8 cellular contexts compared by ENCODE assay signal in genomic region chr15:43184407-43185160, GRCh38. TPM values are rescaled to one million over a fixed set of nuclear protein-coding genes. Genes with fewer than 3 reads are reported as not detected.
DNase-seq lines count a peak whose midpoint lies in the region; ATAC-seq and TF ChIP-seq lines count a peak whose summit lies in the region.

No MANE protein-coding gene starts in this region.

- H3K27me3 ChIP-seq in BLaER1: no peaks in the 10 kb centered on the region

- H3K27ac Mint-ChIP-seq in dendritic cell treated with granulocyte-macrophage colony-stimulating factor and Interleukin-4, amounts not matched to agents 40 ng/mL and 50 ng/mL, for 4 days: peak overlapping the region; percentile 95
- H3K27ac Mint-ChIP-seq in natural killer cell treated with Interleukin-12 subunit alpha and Interleukin-12 subunit beta and Interleukin-15 and Interleukin-18, amount 100 ng/mL, for 72 hours: peak overlapping the region; percentile 84 to 94

- H3K4me2 ChIP-seq in BLaER1: peak overlapping the region; percentile 98

- H3K9ac ChIP-seq in BLaER1: peak overlapping the region; percentile 88; the same call in 1 of the 2 replicates

- peaks cover 20% of the 10 kb centered on the region; the same call in 1 of the 2 replicates for H4K20me1 ChIP-seq in BLaER1

- H3K36me3 Mint-ChIP-seq in dendritic cell treated with granulocyte-macrophage colony-stimulating factor and Interleukin-4, amounts not matched to agents 40 ng/mL and 50 ng/mL, for 4 days (ENCODE audit: low read depth): peaks cover 73% of the 10 kb centered on the region
- H3K36me3 Mint-ChIP-seq in natural killer cell treated with Interleukin-12 subunit alpha and Interleukin-12 subunit beta and Interleukin-15 and Interleukin-18, amount 100 ng/mL, for 72 hours: peaks cover 8% of the 10 kb centered on the region

- peaks cover 20% of the 10 kb centered on the region for H3K36me3 ChIP-seq in BLaER1

- no peaks in the 10 kb centered on the region for H3K27me3 Mint-ChIP-seq in dendritic cell treated with granulocyte-macrophage colony-stimulating factor and Interleukin-4, amounts not matched to agents 40 ng/mL and 50 ng/mL, for 4 days
- H3K27me3 Mint-ChIP-seq in natural killer cell treated with Interleukin-12 subunit alpha and Interleukin-12 subunit beta and Interleukin-15 and Interleukin-18, amount 100 ng/mL, for 72 hours: no peaks in the 10 kb centered on the region

- intact Hi-C loops in dendritic cell treated with granulocyte-macrophage colony-stimulating factor and Interleukin-4, amounts not matched to agents 40 ng/mL and 50 ng/mL, for 4 days (cut with micrococcal nuclease): loop anchor here (5.0 to 10.0 kb wide), 2 partner anchors 80 to 103 kb away; partner anchors contain the start of gene UBR1

- H3K4me1 ChIP-seq in BLaER1: peaks cover 23% of the 10 kb centered on the region

- no peaks in the 10 kb centered on the region for H3K9me3 ChIP-seq in BLaER1

- H3K27ac ChIP-seq in BLaER1: peak overlapping the region; percentile 87; the same call in 1 of the 2 replicates

- peaks cover 35% of the 10 kb centered on the region for H3K4me1 Mint-ChIP-seq in dendritic cell treated with granulocyte-macrophage colony-stimulating factor and Interleukin-4, amounts not matched to agents 40 ng/mL and 50 ng/mL, for 4 days (ENCODE audit: low read depth)
- peaks cover 17 to 25% of the 10 kb centered on the region in 2 donors for H3K4me1 Mint-ChIP-seq in natural killer cell treated with Interleukin-12 subunit alpha and Interleukin-12 subunit beta and Interleukin-15 and Interleukin-18, amount 100 ng/mL, for 72 hours (ENCODE audit: low read depth in 2 of 2)

- no peak for DNase-seq in LNCaP clone FGC (ENCODE audit: low read depth)
- DNase-seq in natural killer cell treated with Interleukin-12 subunit alpha and Interleukin-12 subunit beta and Interleukin-15 and Interleukin-18, amount 100 ng/mL, for 72 hours (ENCODE audit: low spot score): no peak
- DNase-seq in SHP77 treated with DMSO at 0.1 percent for 48 hours (lab: John Stamatoyannopoulos, UW): no peak
- DNase-seq in activated CD8-positive, alpha-beta memory T cell treated with anti-CD3 and anti-CD28 coated beads, Interleukin-2, amount 50 U/mL, for 48 hours: no peak

- TF ChIP-seq CTCF in LNCaP clone FGC (IDR thresholded peaks at IDR 0.05; ENCODE audit: control insufficient read depth, extremely low read depth, insufficient read depth): no peak

- peak overlapping the region; percentile 98 for H3K4me3 Mint-ChIP-seq in dendritic cell treated with granulocyte-macrophage colony-stimulating factor and Interleukin-4, amounts not matched to agents 40 ng/mL and 50 ng/mL, for 4 days
- H3K4me3 Mint-ChIP-seq in natural killer cell treated with Interleukin-12 subunit alpha and Interleukin-12 subunit beta and Interleukin-15 and Interleukin-18, amount 100 ng/mL, for 72 hours: peak overlapping the region; percentile 93

- no peaks in the 10 kb centered on the region for H3K9me3 Mint-ChIP-seq in dendritic cell treated with granulocyte-macrophage colony-stimulating factor and Interleukin-4, amounts not matched to agents 40 ng/mL and 50 ng/mL, for 4 days
- H3K9me3 Mint-ChIP-seq in natural killer cell treated with Interleukin-12 subunit alpha and Interleukin-12 subunit beta and Interleukin-15 and Interleukin-18, amount 100 ng/mL, for 72 hours: no peaks in the 10 kb centered on the region

- no peak for ATAC-seq in natural killer cell treated with Interleukin-12 subunit alpha and Interleukin-12 subunit beta and Interleukin-15 and Interleukin-18, amount 100 ng/mL, for 72 hours
- ATAC-seq in HG03469 (IDR thresholded peaks at IDR 0.05; ENCODE audit: unreplicated experiment) (no peak), GM21737 (IDR thresholded peaks at IDR 0.05; ENCODE audit: unreplicated experiment) (no peak)

- H3K4me3 ChIP-seq in BLaER1: peak overlapping the region; percentile 82
- H3K4me3 ChIP-seq in LNCaP clone FGC (ENCODE audit: low read depth, low read length): peak overlapping the region; percentile 80; the same call in 1 of the 2 replicates

RNA-seq across cellular contexts. Expression of gene CCNDBP1, which starts 0.6 kb away (rescaled TPM):
- 100 to 1,000 TPM in 1 of 2 donors, 10 to 100 TPM in 1; 45.7 to 103 TPM for total RNA-seq in natural killer cell treated with Interleukin-12 subunit alpha and Interleukin-12 subunit beta and Interleukin-15 and Interleukin-18, amount 100 ng/mL, for 72 hours

RNA-seq across cellular contexts. Expression of gene EPB42, which starts 36.2 kb away (rescaled TPM):
- not detected for total RNA-seq in natural killer cell treated with Interleukin-12 subunit alpha and Interleukin-12 subunit beta and Interleukin-15 and Interleukin-18, amount 100 ng/mL, for 72 hours

RNA-seq across cellular contexts. Expression of gene TMEM62, which starts 51.2 kb away (rescaled TPM):
- total RNA-seq in natural killer cell treated with Interleukin-12 subunit alpha and Interleukin-12 subunit beta and Interleukin-15 and Interleukin-18, amount 100 ng/mL, for 72 hours: 10 to 100 TPM; 25.5 to 40.3 TPM
